In the genomic region with DNA sequence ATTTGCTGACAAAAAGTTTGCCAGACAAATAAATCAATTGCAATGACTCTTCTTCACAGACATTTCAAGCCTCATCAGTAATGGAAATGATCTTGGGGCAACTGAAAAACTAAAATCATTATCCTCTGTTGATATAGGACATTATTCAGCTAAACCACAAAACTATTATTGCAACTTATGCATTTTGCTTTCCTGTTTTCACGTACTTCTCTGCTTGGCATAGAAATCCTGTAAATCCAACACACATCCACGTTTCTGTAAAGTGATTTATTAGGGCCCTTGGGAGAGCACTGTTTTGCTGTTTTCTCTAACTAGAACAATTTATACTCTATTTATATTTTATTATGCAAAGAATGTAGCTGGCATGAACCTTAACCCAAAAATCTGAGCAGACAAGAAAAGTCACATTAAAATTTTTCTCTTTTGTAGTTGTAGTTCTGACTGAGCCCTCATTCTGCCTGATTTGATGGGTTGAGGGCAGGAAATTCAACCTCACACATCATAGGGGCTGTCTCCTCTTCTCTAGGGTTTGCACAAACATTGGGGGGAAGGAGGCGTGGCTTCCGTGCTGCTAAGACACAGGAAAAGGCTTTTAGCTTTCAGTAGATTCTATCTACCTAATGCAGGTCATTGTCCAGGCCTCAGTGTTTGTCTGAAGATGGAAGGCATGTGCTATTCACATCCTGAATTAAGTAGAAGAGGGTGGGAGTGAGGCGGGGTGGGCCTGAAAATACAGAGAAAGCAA, we compare ENCODE assay signal across 8 cellular contexts. TPM values are rescaled to one million over a fixed set of nuclear protein-coding genes. Genes with fewer than 3 reads are reported as not detected.
DNase-seq lines count a peak whose midpoint lies in the region; ATAC-seq and TF ChIP-seq lines count a peak whose summit lies in the region.

No MANE protein-coding gene starts in this region.

- in situ Hi-C loops in KBM-7 (cut with MboI; ENCODE audit: low pct_unique_long_range_greater_than_20kb, low sequenced_read_pairs) = no loop called here

- peak overlapping the region; percentile 89 for H3K27ac Mint-ChIP-seq in activated CD4-positive, alpha-beta memory T cell treated with anti-CD3 and anti-CD28 coated beads for 36 hours
- H3K27ac Mint-ChIP-seq in endothelial cell (ENCODE audit: unreplicated experiment) = peak overlapping the region; percentile 79

- no peaks in the 10 kb centered on the region for H3K36me3 Mint-ChIP-seq in activated CD4-positive, alpha-beta memory T cell treated with anti-CD3 and anti-CD28 coated beads for 36 hours
- H3K36me3 Mint-ChIP-seq in endothelial cell (ENCODE audit: low read depth, unreplicated experiment) = no peaks in the 10 kb centered on the region

- H3K27me3 Mint-ChIP-seq in activated CD4-positive, alpha-beta memory T cell treated with anti-CD3 and anti-CD28 coated beads for 36 hours = no peaks in the 10 kb centered on the region
- peaks cover 4% of the 10 kb centered on the region for H3K27me3 Mint-ChIP-seq in endothelial cell (ENCODE audit: unreplicated experiment)

- CTCF ChIA-PET in activated CD4-positive, alpha-beta memory T cell treated with anti-CD3 and anti-CD28 coated beads for 36 hours (lab: Charles Lee) = interaction anchor here (0.9 to 1.0 kb wide), 2 partner anchors 317 to 358 kb away, joined by 3 to 4 read pairs; no protein-coding TSS in a partner anchor

- peaks cover 33% of the 10 kb centered on the region for H3K4me1 Mint-ChIP-seq in activated CD4-positive, alpha-beta memory T cell treated with anti-CD3 and anti-CD28 coated beads for 36 hours (ENCODE audit: low read depth)
- peaks cover 14% of the 10 kb centered on the region for H3K4me1 Mint-ChIP-seq in endothelial cell (ENCODE audit: unreplicated experiment)

- H3K9me3 Mint-ChIP-seq in activated CD4-positive, alpha-beta memory T cell treated with anti-CD3 and anti-CD28 coated beads for 36 hours = no peaks in the 10 kb centered on the region
- no peaks in the 10 kb centered on the region for H3K9me3 Mint-ChIP-seq in endothelial cell (ENCODE audit: unreplicated experiment)

- DNase-seq in KG1 (lab: John Stamatoyannopoulos, UW) (peak; percentile 19), endothelial cell (ENCODE audit: low spot score) (peak; percentile 27), omental fat pad (ENCODE audit: low spot score) (no peak), KBM-7 (no peak), NCI-H128 (lab: John Stamatoyannopoulos, UW; ENCODE audit: unreplicated experiment) (no peak)
- DNase-seq in activated CD4-positive, alpha-beta memory T cell treated with anti-CD3 and anti-CD28 coated beads for 36 hours = peak; percentile 76
- DNase-seq in stimulated activated CD8-positive, alpha-beta memory T cell treated with anti-CD3 and anti-CD28 coated beads, Interleukin-12 subunit alpha, Interleukin-12 subunit beta, amount 100 ng/mL, for 4 hours (ENCODE audit: low read depth) = peak; percentile 32

- intact Hi-C loops in activated CD4-positive, alpha-beta memory T cell treated with anti-CD3 and anti-CD28 coated beads for 36 hours (cut with micrococcal nuclease) = loop anchor here (1.0 kb wide), 1 partner anchor 11 kb away; a partner anchor contains a TSS

- peak overlapping the region; percentile 40 for H3K4me3 Mint-ChIP-seq in activated CD4-positive, alpha-beta memory T cell treated with anti-CD3 and anti-CD28 coated beads for 36 hours
- H3K4me3 Mint-ChIP-seq in endothelial cell (ENCODE audit: unreplicated experiment) = no peak overlapping the region

- ATAC-seq in omental fat pad (ENCODE audit: low FRiP score) (no peak), HG02970 (IDR thresholded peaks at IDR 0.05; ENCODE audit: low FRiP score, unreplicated experiment) (no peak)

- TF ChIP-seq CTCF in endothelial cell (IDR thresholded peaks at IDR 0.05; ENCODE audit: unreplicated experiment) = no peak
- no peak for TF ChIP-seq CTCF in omental fat pad (IDR thresholded peaks at IDR 0.05)

- POLR2A ChIA-PET in activated CD4-positive, alpha-beta memory T cell treated with anti-CD3 and anti-CD28 coated beads for 36 hours (lab: Charles Lee) = interaction anchor here (0.7 kb wide), 1 partner anchor 178 kb away, joined by 3 read pairs; no protein-coding TSS in a partner anchor

RNA-seq across cellular contexts. Expression of a gene that starts 11.5 kb away (rescaled TPM):
- 100 to 1,000 TPM; 128 TPM for total RNA-seq in activated CD4-positive, alpha-beta memory T cell treated with anti-CD3 and anti-CD28 coated beads for 36 hours
- total RNA-seq in endothelial cell (ENCODE audit: unreplicated experiment) (66.3 TPM), omental fat pad (10 to 100 TPM; 27.1 to 48.9 (median 29.8) TPM)

Comparison
In these comparisons a context has a peak if more than half of its experiments do, and no peak if none do; other contexts are left out.
1. DNase-seq: peak in KG1 (single experiment), activated CD4-positive, alpha-beta memory T cell treated with anti-CD3 and anti-CD28 coated beads for 36 hours (single experiment), endothelial cell (single experiment) and stimulated activated CD8-positive, alpha-beta memory T cell treated with anti-CD3 and anti-CD28 coated beads, Interleukin-12 subunit alpha, Interleukin-12 subunit beta, amount 100 ng/mL, for 4 hours (single experiment); none in omental fat pad (single experiment), KBM-7 (single experiment) and NCI-H128 (single experiment).